ENCODE assay signal across 1 cellular context in the genomic region with DNA sequence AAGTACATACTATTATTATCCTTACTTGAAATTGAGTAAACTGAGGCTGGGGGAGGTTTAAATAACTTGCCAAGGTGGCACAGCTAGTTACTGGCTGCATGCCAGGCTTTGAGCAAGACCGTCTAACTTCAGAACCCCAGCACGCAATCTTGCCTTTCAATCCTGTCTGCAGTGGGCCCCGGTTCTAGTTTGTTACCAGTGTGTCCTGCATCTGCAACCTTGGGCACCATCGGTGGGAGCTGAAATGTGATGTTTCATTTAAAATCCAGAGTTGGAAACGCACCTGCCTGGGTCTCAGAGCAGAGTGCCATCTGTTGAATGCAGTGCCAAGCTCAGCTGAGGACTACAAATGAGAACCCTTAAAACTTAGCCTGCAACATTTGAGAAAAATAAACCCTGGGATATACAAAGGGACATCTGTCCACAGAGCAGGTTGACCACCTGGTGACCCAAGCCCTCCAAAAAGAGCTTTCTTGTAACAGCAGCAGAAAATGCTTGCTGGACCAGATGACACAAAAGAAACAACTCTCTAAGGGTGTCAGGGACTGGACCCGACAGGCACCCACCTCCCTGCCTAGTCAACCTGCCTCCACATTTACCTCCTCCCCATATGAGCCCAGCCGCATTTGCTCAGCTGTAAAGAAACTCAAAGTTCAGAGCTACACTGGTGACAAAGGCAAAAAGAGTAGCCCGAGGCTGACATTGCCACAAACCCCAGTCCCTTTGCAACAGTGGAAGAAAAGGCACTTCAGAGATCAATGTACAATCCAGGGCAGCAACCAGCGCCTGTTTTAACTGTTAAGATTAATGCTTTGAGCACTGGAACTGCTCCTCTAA.
TF ChIP-seq lines count a peak whose summit lies in the region.

No MANE protein-coding gene starts in this region.

TF ChIP-seq in HepG2, 621 proteins besides CTCF, POLR2A, EP300 and RAD21 (continues in another document):
- TF ChIP-seq, protein P1, sequence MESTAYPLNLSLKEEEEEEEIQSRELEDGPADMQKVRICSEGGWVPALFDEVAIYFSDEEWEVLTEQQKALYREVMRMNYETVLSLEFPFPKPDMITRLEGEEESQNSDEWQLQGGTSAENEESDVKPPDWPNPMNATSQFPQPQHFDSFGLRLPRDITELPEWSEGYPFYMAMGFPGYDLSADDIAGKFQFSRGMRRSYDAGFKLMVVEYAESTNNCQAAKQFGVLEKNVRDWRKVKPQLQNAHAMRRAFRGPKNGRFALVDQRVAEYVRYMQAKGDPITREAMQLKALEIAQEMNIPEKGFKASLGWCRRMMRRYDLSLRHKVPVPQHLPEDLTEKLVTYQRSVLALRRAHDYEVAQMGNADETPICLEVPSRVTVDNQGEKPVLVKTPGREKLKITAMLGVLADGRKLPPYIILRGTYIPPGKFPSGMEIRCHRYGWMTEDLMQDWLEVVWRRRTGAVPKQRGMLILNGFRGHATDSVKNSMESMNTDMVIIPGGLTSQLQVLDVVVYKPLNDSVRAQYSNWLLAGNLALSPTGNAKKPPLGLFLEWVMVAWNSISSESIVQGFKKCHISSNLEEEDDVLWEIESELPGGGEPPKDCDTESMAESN (CRISPR knock-in tag; conservative IDR thresholded peaks at IDR 0.05), result no peak
- TF ChIP-seq ZNF776 (CRISPR knock-in tag; IDR thresholded peaks at IDR 0.05) (no peak), ZKSCAN1 (IDR thresholded peaks at IDR 0.05; ENCODE audit: low read length) (no peak), TAF1 (CRISPR knock-in tag; IDR thresholded peaks at IDR 0.05) (no peak), ZNF33A (CRISPR knock-in tag; IDR thresholded peaks at IDR 0.05; ENCODE audit: borderline replicate concordance) (peak; percentile 49; the same call in 1 of the 2 replicates), ZNF256 (CRISPR knock-in tag; conservative IDR thresholded peaks at IDR 0.05) (no peak), MAFF (IDR thresholded peaks at IDR 0.05; ENCODE audit: low read depth, low read length) (no peak), RARG (CRISPR knock-in tag; IDR thresholded peaks at IDR 0.05; ENCODE audit: low read depth) (no peak), ARHGAP35 (CRISPR knock-in tag; IDR thresholded peaks at IDR 0.05; ENCODE audit: borderline replicate concordance) (no peak), LCORL (IDR thresholded peaks at IDR 0.05) (no peak), LCORL (CRISPR knock-in tag; IDR thresholded peaks at IDR 0.05) (peak; percentile 22; the same call in 1 of the 2 replicates), TMF1 (CRISPR knock-in tag; IDR thresholded peaks at IDR 0.05; ENCODE audit: low read depth) (no peak), ZNF30 (CRISPR knock-in tag; IDR thresholded peaks at IDR 0.05) (no peak), ZNF766 (CRISPR knock-in tag; IDR thresholded peaks at IDR 0.05; ENCODE audit: borderline replicate concordance) (no peak), SMAD9 (CRISPR knock-in tag; IDR thresholded peaks at IDR 0.05) (no peak), SCMH1 (CRISPR knock-in tag; IDR thresholded peaks at IDR 0.05; ENCODE audit: borderline replicate concordance) (no peak), FLYWCH1 (CRISPR knock-in tag; IDR thresholded peaks at IDR 0.05) (no peak), FOXA1 (IDR thresholded peaks at IDR 0.05) (no peak), FOXA1 (CRISPR knock-in tag; IDR thresholded peaks at IDR 0.05) (no peak; the same call in none of the 2 replicates), EED (CRISPR knock-in tag; IDR thresholded peaks at IDR 0.05) (no peak), GTF3A (CRISPR knock-in tag; conservative IDR thresholded peaks at IDR 0.05) (0 out of 2 replicates have a peak, but pooled peaks have one; percentile 74), ZNF468 (CRISPR knock-in tag; IDR thresholded peaks at IDR 0.05) (no peak), ZNF777 (CRISPR knock-in tag; IDR thresholded peaks at IDR 0.05) (no peak), NFKBIZ (CRISPR knock-in tag; IDR thresholded peaks at IDR 0.05) (no peak), PLRG1 (conservative IDR thresholded peaks at IDR 0.05) (no peak), HMG20A (CRISPR knock-in tag; IDR thresholded peaks at IDR 0.05; ENCODE audit: borderline replicate concordance) (no peak), HDAC2 (CRISPR knock-in tag; IDR thresholded peaks at IDR 0.05) (peak; percentile 73), ZNF713 (CRISPR knock-in tag; IDR thresholded peaks at IDR 0.05) (no peak), ZNF546 (CRISPR knock-in tag; conservative IDR thresholded peaks at IDR 0.05) (peak; percentile 22; the same call in 1 of the 2 replicates), JUN (CRISPR knock-in tag; IDR thresholded peaks at IDR 0.05) (peak; percentile 48), RFX5 (IDR thresholded peaks at IDR 0.05; ENCODE audit: low read depth, low read length) (no peak), ZFX (CRISPR knock-in tag; IDR thresholded peaks at IDR 0.05; ENCODE audit: low read depth) (no peak; the same call in 1 of the 2 replicates), TP53 (CRISPR knock-in tag; conservative IDR thresholded peaks at IDR 0.05) (no peak)
- TF ChIP-seq, protein P2, sequence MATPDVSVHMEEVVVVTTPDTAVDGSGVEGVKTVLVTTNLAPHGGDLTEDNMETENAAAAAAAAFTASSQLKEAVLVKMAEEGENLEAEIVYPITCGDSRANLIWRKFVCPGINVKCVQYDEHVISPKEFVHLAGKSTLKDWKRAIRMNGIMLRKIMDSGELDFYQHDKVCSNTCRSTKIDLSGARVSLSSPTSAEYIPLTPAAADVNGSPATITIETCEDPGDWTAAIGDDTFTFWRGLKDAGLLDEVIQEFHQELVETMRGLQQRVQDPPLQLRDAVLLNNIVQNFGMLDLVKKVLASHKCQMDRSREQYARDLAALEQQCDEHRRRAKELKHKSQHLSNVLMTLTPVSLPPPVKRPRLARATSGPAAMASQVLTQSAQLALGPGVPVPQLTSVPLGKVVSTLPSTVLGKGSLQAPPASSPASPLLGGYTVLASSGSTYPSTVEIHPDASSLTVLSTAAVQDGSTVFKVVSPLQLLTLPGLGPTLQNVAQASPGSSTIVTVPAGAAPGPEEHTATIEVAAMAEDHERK (CRISPR knock-in tag; IDR thresholded peaks at IDR 0.05; ENCODE audit: low read depth), result no peak
- TF ChIP-seq, protein P3, sequence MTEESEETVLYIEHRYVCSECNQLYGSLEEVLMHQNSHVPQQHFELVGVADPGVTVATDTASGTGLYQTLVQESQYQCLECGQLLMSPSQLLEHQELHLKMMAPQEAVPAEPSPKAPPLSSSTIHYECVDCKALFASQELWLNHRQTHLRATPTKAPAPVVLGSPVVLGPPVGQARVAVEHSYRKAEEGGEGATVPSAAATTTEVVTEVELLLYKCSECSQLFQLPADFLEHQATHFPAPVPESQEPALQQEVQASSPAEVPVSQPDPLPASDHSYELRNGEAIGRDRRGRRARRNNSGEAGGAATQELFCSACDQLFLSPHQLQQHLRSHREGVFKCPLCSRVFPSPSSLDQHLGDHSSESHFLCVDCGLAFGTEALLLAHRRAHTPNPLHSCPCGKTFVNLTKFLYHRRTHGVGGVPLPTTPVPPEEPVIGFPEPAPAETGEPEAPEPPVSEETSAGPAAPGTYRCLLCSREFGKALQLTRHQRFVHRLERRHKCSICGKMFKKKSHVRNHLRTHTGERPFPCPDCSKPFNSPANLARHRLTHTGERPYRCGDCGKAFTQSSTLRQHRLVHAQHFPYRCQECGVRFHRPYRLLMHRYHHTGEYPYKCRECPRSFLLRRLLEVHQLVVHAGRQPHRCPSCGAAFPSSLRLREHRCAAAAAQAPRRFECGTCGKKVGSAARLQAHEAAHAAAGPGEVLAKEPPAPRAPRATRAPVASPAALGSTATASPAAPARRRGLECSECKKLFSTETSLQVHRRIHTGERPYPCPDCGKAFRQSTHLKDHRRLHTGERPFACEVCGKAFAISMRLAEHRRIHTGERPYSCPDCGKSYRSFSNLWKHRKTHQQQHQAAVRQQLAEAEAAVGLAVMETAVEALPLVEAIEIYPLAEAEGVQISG (CRISPR knock-in tag; IDR thresholded peaks at IDR 0.05), result peak; percentile 65; the same call in 1 of the 2 replicates
- TF ChIP-seq, protein P4, sequence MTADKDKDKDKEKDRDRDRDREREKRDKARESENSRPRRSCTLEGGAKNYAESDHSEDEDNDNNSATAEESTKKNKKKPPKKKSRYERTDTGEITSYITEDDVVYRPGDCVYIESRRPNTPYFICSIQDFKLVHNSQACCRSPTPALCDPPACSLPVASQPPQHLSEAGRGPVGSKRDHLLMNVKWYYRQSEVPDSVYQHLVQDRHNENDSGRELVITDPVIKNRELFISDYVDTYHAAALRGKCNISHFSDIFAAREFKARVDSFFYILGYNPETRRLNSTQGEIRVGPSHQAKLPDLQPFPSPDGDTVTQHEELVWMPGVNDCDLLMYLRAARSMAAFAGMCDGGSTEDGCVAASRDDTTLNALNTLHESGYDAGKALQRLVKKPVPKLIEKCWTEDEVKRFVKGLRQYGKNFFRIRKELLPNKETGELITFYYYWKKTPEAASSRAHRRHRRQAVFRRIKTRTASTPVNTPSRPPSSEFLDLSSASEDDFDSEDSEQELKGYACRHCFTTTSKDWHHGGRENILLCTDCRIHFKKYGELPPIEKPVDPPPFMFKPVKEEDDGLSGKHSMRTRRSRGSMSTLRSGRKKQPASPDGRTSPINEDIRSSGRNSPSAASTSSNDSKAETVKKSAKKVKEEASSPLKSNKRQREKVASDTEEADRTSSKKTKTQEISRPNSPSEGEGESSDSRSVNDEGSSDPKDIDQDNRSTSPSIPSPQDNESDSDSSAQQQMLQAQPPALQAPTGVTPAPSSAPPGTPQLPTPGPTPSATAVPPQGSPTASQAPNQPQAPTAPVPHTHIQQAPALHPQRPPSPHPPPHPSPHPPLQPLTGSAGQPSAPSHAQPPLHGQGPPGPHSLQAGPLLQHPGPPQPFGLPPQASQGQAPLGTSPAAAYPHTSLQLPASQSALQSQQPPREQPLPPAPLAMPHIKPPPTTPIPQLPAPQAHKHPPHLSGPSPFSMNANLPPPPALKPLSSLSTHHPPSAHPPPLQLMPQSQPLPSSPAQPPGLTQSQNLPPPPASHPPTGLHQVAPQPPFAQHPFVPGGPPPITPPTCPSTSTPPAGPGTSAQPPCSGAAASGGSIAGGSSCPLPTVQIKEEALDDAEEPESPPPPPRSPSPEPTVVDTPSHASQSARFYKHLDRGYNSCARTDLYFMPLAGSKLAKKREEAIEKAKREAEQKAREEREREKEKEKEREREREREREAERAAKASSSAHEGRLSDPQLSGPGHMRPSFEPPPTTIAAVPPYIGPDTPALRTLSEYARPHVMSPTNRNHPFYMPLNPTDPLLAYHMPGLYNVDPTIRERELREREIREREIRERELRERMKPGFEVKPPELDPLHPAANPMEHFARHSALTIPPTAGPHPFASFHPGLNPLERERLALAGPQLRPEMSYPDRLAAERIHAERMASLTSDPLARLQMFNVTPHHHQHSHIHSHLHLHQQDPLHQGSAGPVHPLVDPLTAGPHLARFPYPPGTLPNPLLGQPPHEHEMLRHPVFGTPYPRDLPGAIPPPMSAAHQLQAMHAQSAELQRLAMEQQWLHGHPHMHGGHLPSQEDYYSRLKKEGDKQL (CRISPR knock-in tag; IDR thresholded peaks at IDR 0.05; ENCODE audit: low read depth), result no peak
- TF ChIP-seq, protein P5, sequence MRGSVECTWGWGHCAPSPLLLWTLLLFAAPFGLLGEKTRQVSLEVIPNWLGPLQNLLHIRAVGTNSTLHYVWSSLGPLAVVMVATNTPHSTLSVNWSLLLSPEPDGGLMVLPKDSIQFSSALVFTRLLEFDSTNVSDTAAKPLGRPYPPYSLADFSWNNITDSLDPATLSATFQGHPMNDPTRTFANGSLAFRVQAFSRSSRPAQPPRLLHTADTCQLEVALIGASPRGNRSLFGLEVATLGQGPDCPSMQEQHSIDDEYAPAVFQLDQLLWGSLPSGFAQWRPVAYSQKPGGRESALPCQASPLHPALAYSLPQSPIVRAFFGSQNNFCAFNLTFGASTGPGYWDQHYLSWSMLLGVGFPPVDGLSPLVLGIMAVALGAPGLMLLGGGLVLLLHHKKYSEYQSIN (CRISPR knock-in tag; IDR thresholded peaks at IDR 0.05; ENCODE audit: borderline replicate concordance), result no peak
- TF ChIP-seq, protein P6, sequence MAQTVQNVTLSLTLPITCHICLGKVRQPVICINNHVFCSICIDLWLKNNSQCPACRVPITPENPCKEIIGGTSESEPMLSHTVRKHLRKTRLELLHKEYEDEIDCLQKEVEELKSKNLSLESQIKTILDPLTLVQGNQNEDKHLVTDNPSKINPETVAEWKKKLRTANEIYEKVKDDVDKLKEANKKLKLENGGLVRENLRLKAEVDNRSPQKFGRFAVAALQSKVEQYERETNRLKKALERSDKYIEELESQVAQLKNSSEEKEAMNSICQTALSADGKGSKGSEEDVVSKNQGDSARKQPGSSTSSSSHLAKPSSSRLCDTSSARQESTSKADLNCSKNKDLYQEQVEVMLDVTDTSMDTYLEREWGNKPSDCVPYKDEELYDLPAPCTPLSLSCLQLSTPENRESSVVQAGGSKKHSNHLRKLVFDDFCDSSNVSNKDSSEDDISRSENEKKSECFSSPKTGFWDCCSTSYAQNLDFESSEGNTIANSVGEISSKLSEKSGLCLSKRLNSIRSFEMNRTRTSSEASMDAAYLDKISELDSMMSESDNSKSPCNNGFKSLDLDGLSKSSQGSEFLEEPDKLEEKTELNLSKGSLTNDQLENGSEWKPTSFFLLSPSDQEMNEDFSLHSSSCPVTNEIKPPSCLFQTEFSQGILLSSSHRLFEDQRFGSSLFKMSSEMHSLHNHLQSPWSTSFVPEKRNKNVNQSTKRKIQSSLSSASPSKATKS (CRISPR knock-in tag; IDR thresholded peaks at IDR 0.05), result 0 out of 2 replicates have a peak, but pooled peaks have one; percentile 53
- TF ChIP-seq, protein P7, sequence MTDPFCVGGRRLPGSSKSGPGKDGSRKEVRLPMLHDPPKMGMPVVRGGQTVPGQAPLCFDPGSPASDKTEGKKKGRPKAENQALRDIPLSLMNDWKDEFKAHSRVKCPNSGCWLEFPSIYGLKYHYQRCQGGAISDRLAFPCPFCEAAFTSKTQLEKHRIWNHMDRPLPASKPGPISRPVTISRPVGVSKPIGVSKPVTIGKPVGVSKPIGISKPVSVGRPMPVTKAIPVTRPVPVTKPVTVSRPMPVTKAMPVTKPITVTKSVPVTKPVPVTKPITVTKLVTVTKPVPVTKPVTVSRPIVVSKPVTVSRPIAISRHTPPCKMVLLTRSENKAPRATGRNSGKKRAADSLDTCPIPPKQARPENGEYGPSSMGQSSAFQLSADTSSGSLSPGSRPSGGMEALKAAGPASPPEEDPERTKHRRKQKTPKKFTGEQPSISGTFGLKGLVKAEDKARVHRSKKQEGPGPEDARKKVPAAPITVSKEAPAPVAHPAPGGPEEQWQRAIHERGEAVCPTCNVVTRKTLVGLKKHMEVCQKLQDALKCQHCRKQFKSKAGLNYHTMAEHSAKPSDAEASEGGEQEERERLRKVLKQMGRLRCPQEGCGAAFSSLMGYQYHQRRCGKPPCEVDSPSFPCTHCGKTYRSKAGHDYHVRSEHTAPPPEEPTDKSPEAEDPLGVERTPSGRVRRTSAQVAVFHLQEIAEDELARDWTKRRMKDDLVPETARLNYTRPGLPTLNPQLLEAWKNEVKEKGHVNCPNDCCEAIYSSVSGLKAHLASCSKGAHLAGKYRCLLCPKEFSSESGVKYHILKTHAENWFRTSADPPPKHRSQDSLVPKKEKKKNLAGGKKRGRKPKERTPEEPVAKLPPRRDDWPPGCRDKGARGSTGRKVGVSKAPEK (CRISPR knock-in tag; IDR thresholded peaks at IDR 0.05; ENCODE audit: borderline replicate concordance), result no peak
- TF ChIP-seq, protein P8, sequence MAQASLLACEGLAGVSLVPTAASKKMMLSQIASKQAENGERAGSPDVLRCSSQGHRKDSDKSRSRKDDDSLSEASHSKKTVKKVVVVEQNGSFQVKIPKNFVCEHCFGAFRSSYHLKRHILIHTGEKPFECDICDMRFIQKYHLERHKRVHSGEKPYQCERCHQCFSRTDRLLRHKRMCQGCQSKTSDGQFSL (CRISPR knock-in tag; IDR thresholded peaks at IDR 0.05), result 0 out of 2 replicates have a peak, but pooled peaks have one; percentile 24
